ENCODE assay signal across 2 cellular contexts in genomic region chr9:98306384-98307145, GRCh38.
TF ChIP-seq lines count a peak whose summit lies in the region.

No MANE protein-coding gene starts in this region.

TF ChIP-seq in GM23338, 12 proteins besides CTCF, POLR2A, EP300 and RAD21:
- TF ChIP-seq REST (IDR thresholded peaks at IDR 0.05; ENCODE audit: unreplicated experiment), result no peak
- TF ChIP-seq POLR2AphosphoS5 (IDR thresholded peaks at IDR 0.05; ENCODE audit: low read depth), result no peak
- no peak for TF ChIP-seq EZH2 (IDR thresholded peaks at IDR 0.05; ENCODE audit: low read depth, unreplicated experiment)
- no peak for TF ChIP-seq ZNF462 (CRISPR knock-in tag; IDR thresholded peaks at IDR 0.05)
- no peak for TF ChIP-seq CREB1 (CRISPR knock-in tag; IDR thresholded peaks at IDR 0.05; ENCODE audit: low read depth)
- no peak for TF ChIP-seq ETS1 (IDR thresholded peaks at IDR 0.05)
- no peak for TF ChIP-seq NANOG (IDR thresholded peaks at IDR 0.05; ENCODE audit: borderline replicate concordance)
- TF ChIP-seq JUNB (IDR thresholded peaks at IDR 0.05; ENCODE audit: unreplicated experiment), result no peak
- TF ChIP-seq STAT1 (IDR thresholded peaks at IDR 0.05; ENCODE audit: unreplicated experiment), result no peak
- TF ChIP-seq EZH2phosphoT487 (IDR thresholded peaks at IDR 0.05; ENCODE audit: unreplicated experiment), result no peak
TF ChIP-seq in GM23338: peak in this region for 0.

TF ChIP-seq in H1, 55 proteins besides CTCF, POLR2A, EP300 and RAD21:
- TF ChIP-seq RXRA (IDR thresholded peaks at IDR 0.05; ENCODE audit: insufficient read depth, low read depth, low read length) (no peak), MAX (IDR thresholded peaks at IDR 0.05) (no peak), CBX8 (IDR thresholded peaks at IDR 0.05; ENCODE audit: borderline replicate concordance, low read depth, low read length) (no peak), KDM5A (IDR thresholded peaks at IDR 0.05; ENCODE audit: low read length) (no peak), CREB1 (IDR thresholded peaks at IDR 0.05) (no peak), GABPA (IDR thresholded peaks at IDR 0.05; ENCODE audit: borderline replicate concordance, insufficient read depth, low read length) (no peak), NRF1 (IDR thresholded peaks at IDR 0.05; ENCODE audit: low read depth, low read length) (no peak), TCF12 (IDR thresholded peaks at IDR 0.05; ENCODE audit: low read depth, low read length) (no peak), ZNF274 (IDR thresholded peaks at IDR 0.05; ENCODE audit: borderline replicate concordance, extremely low read depth, low read length) (no peak), YY1 (IDR thresholded peaks at IDR 0.05; ENCODE audit: low read depth, low read length) (no peak), BRCA1 (IDR thresholded peaks at IDR 0.05; ENCODE audit: low read depth, low read length) (no peak), KDM1A (IDR thresholded peaks at IDR 0.05; ENCODE audit: borderline replicate concordance, low read length) (no peak), GTF2F1 (IDR thresholded peaks at IDR 0.05; ENCODE audit: borderline replicate concordance, low read depth, low read length) (no peak), ATF3 (IDR thresholded peaks at IDR 0.05; ENCODE audit: insufficient read depth, low read depth, low read length) (no peak), BCL11A (IDR thresholded peaks at IDR 0.05; ENCODE audit: low read depth in 2 of 2, low read length in 2 of 2) (no peak), HDAC2 (IDR thresholded peaks at IDR 0.05; ENCODE audit: borderline replicate concordance in 1 of 2, low read depth in 2 of 2, low read length in 2 of 2) (no peak)
